In genomic region chr1:104064391-104064790, GRCh38 we compare ENCODE assay signal across 19 cellular contexts.
"Had no signal": no experiment of that assay in that cellular context is flagged by ENCODE, and none has a peak within 500 bp of the region (broad histone marks: within the 10 kb centered on the region; RNA-seq: fewer than 3 reads in every experiment).

No MANE protein-coding gene starts in this region.

- DNase-seq: activated CD4-positive, alpha-beta T cell treated with anti-CD3 and anti-CD28 coated beads, Interleukin-2, amount 50 U/mL, for 4 hours; activated CD4-positive, CD25-positive, alpha-beta regulatory T cell treated with anti-CD3 and anti-CD28 coated beads, Interleukin-2, amount 50 U/mL, for 72 hours; activated effector memory CD4-positive, alpha-beta T cell treated with anti-CD3 and anti-CD28 coated beads, Interleukin-2, amount 50 U/mL, for 16 hours; activated T-cell treated with anti-CD3 and anti-CD28 coated beads, Interleukin-2, amount 50 U/mL, for 24 hours; amniotic stem cell; head of caudate nucleus; left ventricle myocardium inferior; nephron progenitor cell; ovary; sigmoid colon; stimulated activated CD4-positive, alpha-beta T cell treated with anti-CD3 and anti-CD28 coated beads, Interleukin-2, amount 100 ng/mL, for 48 hours; stimulated activated naive CD8-positive, alpha-beta T cell treated with anti-CD3 and anti-CD28 coated beads, Interleukin-15, Interleukin-2, amounts not matched to agents 100 U/mL and 50 U/mL, for 24 hours; testis; upper lobe of right lung had no signal

- H3K4me3 Mint-ChIP-seq: activated T-cell treated with anti-CD3 and anti-CD28 coated beads, Interleukin-2, amount 50 U/mL, for 24 hours; memory B cell; nephron progenitor cell; T-helper 2 cell treated with Interferon-gamma antibody and Interleukin-4, amounts not matched to agents 5 μg/mL and 100 μg/mL, for 36 hours had no signal

- H3K9me3 ChIP-seq: esophagus muscularis mucosa, left ventricle myocardium inferior, ovary, sigmoid colon, testis, upper lobe of right lung had no signal

- H3K27me3 ChIP-seq: esophagus muscularis mucosa, foreskin keratinocyte, ovary, testis, upper lobe of right lung had no signal

- H3K36me3 Mint-ChIP-seq: memory B cell had no signal

- H3K4me1 ChIP-seq: esophagus muscularis mucosa, foreskin keratinocyte, left ventricle myocardium inferior, sigmoid colon, testis, upper lobe of right lung had no signal

- H3K27ac ChIP-seq: esophagus muscularis mucosa, foreskin keratinocyte, left ventricle myocardium inferior, ovary, sigmoid colon, testis, upper lobe of right lung had no signal

- ATAC-seq: activated naive CD4-positive, alpha-beta T cell treated with anti-CD3 and anti-CD28 coated beads, Interleukin-2, amount 50 U/mL, for 72 hours; foreskin keratinocyte; stimulated activated naive CD8-positive, alpha-beta T cell treated with anti-CD3 and anti-CD28 coated beads, Interleukin-15, Interleukin-2, amounts not matched to agents 100 U/mL and 50 U/mL, for 24 hours; upper lobe of right lung had no signal

- H3K36me3 ChIP-seq: esophagus muscularis mucosa, left ventricle myocardium inferior, ovary, sigmoid colon, upper lobe of right lung had no signal

- H3K4me3 ChIP-seq: esophagus muscularis mucosa, left ventricle myocardium inferior, ovary, sigmoid colon, testis, upper lobe of right lung had no signal

- H3K4me1 Mint-ChIP-seq: memory B cell, nephron progenitor cell had no signal

- H3K27me3 Mint-ChIP-seq: activated T-cell treated with anti-CD3 and anti-CD28 coated beads, Interleukin-2, amount 50 U/mL, for 24 hours; memory B cell had no signal

- H3K27ac Mint-ChIP-seq: activated naive CD4-positive, alpha-beta T cell treated with anti-CD3 and anti-CD28 coated beads, Interleukin-2, amount 50 U/mL, for 72 hours; activated T-cell treated with anti-CD3 and anti-CD28 coated beads, Interleukin-2, amount 50 U/mL, for 24 hours; memory B cell; nephron progenitor cell; T-helper 2 cell treated with Interferon-gamma antibody and Interleukin-4, amounts not matched to agents 5 μg/mL and 100 μg/mL, for 36 hours had no signal

- H3K9me3 Mint-ChIP-seq: memory B cell, nephron progenitor cell had no signal
